Comparison of ENCODE assay signal across 2 cellular contexts in genomic region chr2:121501554-121501953, GRCh38.
TF ChIP-seq lines count a peak whose summit lies in the region.

No MANE protein-coding gene starts in this region.

TF ChIP-seq in SK-N-SH treated with all-trans-retinoic acid at 6 μM for 48 hours, 23 proteins besides CTCF, POLR2A, EP300 and RAD21:
- TF ChIP-seq CSDC2 (CRISPR knock-in tag; IDR thresholded peaks at IDR 0.05) (no peak), CREB5 (CRISPR knock-in tag; IDR thresholded peaks at IDR 0.05; ENCODE audit: low read depth) (no peak), TOX (CRISPR knock-in tag; IDR thresholded peaks at IDR 0.05; ENCODE audit: borderline replicate concordance) (no peak), BACH2 (CRISPR knock-in tag; IDR thresholded peaks at IDR 0.05; ENCODE audit: borderline replicate concordance) (no peak), PATZ1 (CRISPR knock-in tag; IDR thresholded peaks at IDR 0.05; ENCODE audit: borderline replicate concordance) (no peak), SNAI2 (CRISPR knock-in tag; IDR thresholded peaks at IDR 0.05) (no peak), GLIS3 (CRISPR knock-in tag; IDR thresholded peaks at IDR 0.05) (no peak), ZNF70 (CRISPR knock-in tag; IDR thresholded peaks at IDR 0.05) (no peak), TSHZ2 (CRISPR knock-in tag; IDR thresholded peaks at IDR 0.05) (no peak), ESRRG (CRISPR knock-in tag; IDR thresholded peaks at IDR 0.05) (no peak), POU6F1 (CRISPR knock-in tag; IDR thresholded peaks at IDR 0.05; ENCODE audit: borderline replicate concordance, low read depth) (no peak), ZC3H10 (CRISPR knock-in tag; IDR thresholded peaks at IDR 0.05) (no peak)

TF ChIP-seq in SK-N-SH, 30 proteins besides CTCF, POLR2A, EP300 and RAD21:
- no peak for TF ChIP-seq YY1 (IDR thresholded peaks at IDR 0.05; ENCODE audit: low read depth)
- no peak for TF ChIP-seq TEAD4 (IDR thresholded peaks at IDR 0.05; ENCODE audit: borderline replicate concordance, insufficient read depth)
- no peak for TF ChIP-seq JUND (IDR thresholded peaks at IDR 0.05)
- TF ChIP-seq SMC3 (IDR thresholded peaks at IDR 0.05; ENCODE audit: low read depth, low read length) = no peak
- no peak for TF ChIP-seq MEF2A (IDR thresholded peaks at IDR 0.05; ENCODE audit: borderline replicate concordance, low read depth)
- TF ChIP-seq SIN3A (IDR thresholded peaks at IDR 0.05; ENCODE audit: borderline replicate concordance, low read depth, low read length) = no peak
- TF ChIP-seq NFIC (IDR thresholded peaks at IDR 0.05; ENCODE audit: borderline replicate concordance) = no peak
- TF ChIP-seq GABPA (IDR thresholded peaks at IDR 0.05; ENCODE audit: low read depth) = no peak
- TF ChIP-seq RXRA (IDR thresholded peaks at IDR 0.05; ENCODE audit: borderline replicate concordance, low read depth) = no peak
- TF ChIP-seq NRF1 (IDR thresholded peaks at IDR 0.05; ENCODE audit: low read depth, low read length) = no peak
- TF ChIP-seq USF2 (IDR thresholded peaks at IDR 0.05; ENCODE audit: borderline replicate concordance, low read depth, low read length) = no peak
- TF ChIP-seq GATA2 (CRISPR knock-in tag; IDR thresholded peaks at IDR 0.05) = no peak
- no peak for TF ChIP-seq ZBTB33 (IDR thresholded peaks at IDR 0.05; ENCODE audit: borderline replicate concordance, low read depth)
- no peak for TF ChIP-seq REST (IDR thresholded peaks at IDR 0.05; ENCODE audit: low read depth, low read length)
